11 cellular contexts compared by ENCODE assay signal in the genomic region with DNA sequence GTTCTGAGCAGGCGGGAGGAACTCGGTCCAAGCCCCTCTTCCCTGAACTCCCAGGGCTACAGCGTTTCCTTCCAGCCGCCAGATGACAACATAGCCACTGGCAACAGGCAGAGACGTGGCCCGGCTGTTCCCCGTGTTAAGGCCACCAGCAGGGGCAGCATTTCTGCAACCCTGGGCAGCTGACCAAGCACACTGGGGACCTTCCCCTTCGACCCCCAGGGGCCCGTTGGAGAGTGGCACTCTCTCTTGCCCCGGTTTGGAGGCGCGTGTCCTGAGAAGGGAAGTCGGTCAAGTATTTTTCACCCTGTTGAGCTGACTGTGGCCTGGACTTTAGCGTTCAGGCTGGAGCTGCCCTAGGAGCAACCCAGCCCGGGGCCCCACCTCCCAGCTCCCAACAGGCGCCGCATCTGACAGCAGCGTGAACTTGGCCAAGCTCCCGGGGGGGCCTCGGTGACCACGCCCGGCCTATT. TPM values are rescaled to one million over a fixed set of nuclear protein-coding genes. Genes with fewer than 3 reads are reported as not detected.
A peak's percentile ranks its signal among the peaks of the same experiment; 100 is the strongest.
DNase-seq lines count a peak whose midpoint lies in the region; ATAC-seq and TF ChIP-seq lines count a peak whose summit lies in the region.
"Had no signal": no experiment of that assay in that cellular context is flagged by ENCODE, and none has a peak within 500 bp of the region (broad histone marks: within the 10 kb centered on the region; RNA-seq: fewer than 3 reads in every experiment).

No MANE protein-coding gene starts in this region.

- TF ChIP-seq CTCF in 22Rv1 (IDR thresholded peaks at IDR 0.05) = peak; percentile 59
- peak; percentile 26 for TF ChIP-seq CTCF in GM13977 (IDR thresholded peaks at IDR 0.05; ENCODE audit: extremely low read depth, insufficient read depth, missing control alignments)
- TF ChIP-seq CTCF in astrocyte of the cerebellum (IDR thresholded peaks at IDR 0.05; ENCODE audit: low read depth, low read length, missing control alignments) = peak; percentile 40
- TF ChIP-seq CTCF in gastrocnemius medialis (IDR thresholded peaks at IDR 0.05 in 4 of 5, conservative IDR thresholded peaks at IDR 0.05 in 1 of 5) = no peak
- TF ChIP-seq CTCF in Calu3 (IDR thresholded peaks at IDR 0.05; ENCODE audit: unreplicated experiment) = no peak

- DNase-seq in GM13977 (ENCODE audit: low spot score) (no peak), astrocyte of the cerebellum (ENCODE audit: low read depth) (no peak), iPS DF 6.9 (ENCODE audit: low read depth, low spot score) (peak; percentile 58), gastrocnemius medialis (no peak), Calu3 (no peak)
- DNase-seq in activated naive CD4-positive, alpha-beta T cell treated with anti-CD3 and anti-CD28 coated beads, Interleukin-2, amount 50 U/mL, for 72 hours (ENCODE audit: low spot score in 2 of 2) = no peak

- H3K36me3 Mint-ChIP-seq in activated naive CD4-positive, alpha-beta T cell treated with anti-CD3 and anti-CD28 coated beads, Interleukin-2, amount 50 U/mL, for 72 hours = peaks cover 0 to 1% of the 10 kb centered on the region in 2 donors
- H3K36me3 Mint-ChIP-seq in Calu3 (ENCODE audit: insufficient read depth, unreplicated experiment) = no peaks in the 10 kb centered on the region

- H3K9me3 ChIP-seq in iPS DF 6.9 (ENCODE audit: control insufficient read depth, insufficient read depth, low read length) (no peaks in the 10 kb centered on the region), gastrocnemius medialis (no peaks in the 10 kb centered on the region)
- H3K9me3 ChIP-seq: neutrophil had no signal

- intact Hi-C loops in gastrocnemius medialis (cut with DNase I; ENCODE audit: low total_unique reads) = no loop called here
- intact Hi-C loops in Calu3 (cut with micrococcal nuclease; ENCODE audit: unreplicated experiment) = no loop called here

- H3K4me3 ChIP-seq in astrocyte of the cerebellum (ENCODE audit: low read depth, low read length) = no peak overlapping the region
- no peak overlapping the region for H3K4me3 ChIP-seq in iPS DF 6.9 (ENCODE audit: low read length)
- H3K4me3 ChIP-seq in gastrocnemius medialis = no peak overlapping the region

- H3K27me3 ChIP-seq in iPS DF 6.9 (ENCODE audit: control insufficient read depth, insufficient read depth, low read length) (no peaks in the 10 kb centered on the region), gastrocnemius medialis (no peaks in the 10 kb centered on the region)

- H3K27ac Mint-ChIP-seq in activated naive CD4-positive, alpha-beta T cell treated with anti-CD3 and anti-CD28 coated beads, Interleukin-2, amount 50 U/mL, for 72 hours = no peak overlapping the region
- H3K27ac Mint-ChIP-seq in Calu3 (ENCODE audit: unreplicated experiment) = no peak overlapping the region
- H3K27ac Mint-ChIP-seq: CD8-positive, alpha-beta T cell; dendritic cell treated with granulocyte-macrophage colony-stimulating factor and Interleukin-4, amounts not matched to agents 40 ng/mL and 50 ng/mL, for 4 days had no signal

- H3K4me1 ChIP-seq in iPS DF 6.9 (ENCODE audit: control insufficient read depth, insufficient read depth, low read length) (no peaks in the 10 kb centered on the region), gastrocnemius medialis (no peaks in the 10 kb centered on the region)

- no peak for ATAC-seq in activated naive CD4-positive, alpha-beta T cell treated with anti-CD3 and anti-CD28 coated beads, Interleukin-2, amount 50 U/mL, for 72 hours
- ATAC-seq in gastrocnemius medialis = no peak
- no peak for ATAC-seq in HG02759 (IDR thresholded peaks at IDR 0.05; ENCODE audit: unreplicated experiment)
- ATAC-seq: CD8-positive, alpha-beta T cell had no signal

- CTCF ChIA-PET in Calu3 (lab: Charles Lee) = no interaction called here

- no peak overlapping the region for H3K4me3 Mint-ChIP-seq in Calu3 (ENCODE audit: low read depth, unreplicated experiment)
- H3K4me3 Mint-ChIP-seq: CD8-positive, alpha-beta T cell; dendritic cell treated with granulocyte-macrophage colony-stimulating factor and Interleukin-4, amounts not matched to agents 40 ng/mL and 50 ng/mL, for 4 days had no signal

- in situ Hi-C loops in GM13977 (cut with MboI; ENCODE audit: low pct_unique_long_range_greater_than_20kb, low sequenced_read_pairs, unreplicated experiment) (no loop called here), astrocyte of the cerebellum (cut with HindIII; ENCODE audit: low sequenced_read_pairs) (no loop called here), gastrocnemius medialis (cut with MboI; ENCODE audit: low sequenced_read_pairs in 4 of 4) (no loop called here)

- TF ChIP-seq POLR2A in gastrocnemius medialis (IDR thresholded peaks at IDR 0.05) = no peak

- H3K4me1 Mint-ChIP-seq in Calu3 (ENCODE audit: low read depth, unreplicated experiment) = no peaks in the 10 kb centered on the region

- H3K27ac ChIP-seq in 22Rv1 (no peak overlapping the region), iPS DF 6.9 (ENCODE audit: low read length) (no peak overlapping the region), gastrocnemius medialis (no peak overlapping the region)
- H3K27ac ChIP-seq: neutrophil had no signal

- H3K9me3 Mint-ChIP-seq in activated naive CD4-positive, alpha-beta T cell treated with anti-CD3 and anti-CD28 coated beads, Interleukin-2, amount 50 U/mL, for 72 hours = no peaks in the 10 kb centered on the region
- H3K9me3 Mint-ChIP-seq in Calu3 (ENCODE audit: low read depth, unreplicated experiment) = no peaks in the 10 kb centered on the region
- H3K9me3 Mint-ChIP-seq: dendritic cell treated with granulocyte-macrophage colony-stimulating factor and Interleukin-4, amounts not matched to agents 40 ng/mL and 50 ng/mL, for 4 days had no signal

- no peaks in the 10 kb centered on the region for H3K27me3 Mint-ChIP-seq in Calu3 (ENCODE audit: unreplicated experiment)

- WGBS in iPS DF 6.9 (ENCODE audit: insufficient coverage, insufficient read length) = no CpG with 5 or more reads among the region's 22 CpGs

- BruUV-seq in Calu3 (replicated peaks; lab: Mats Ljungman, UMichigan) = no TSS peak

- H3K36me3 ChIP-seq in iPS DF 6.9 (ENCODE audit: control insufficient read depth, insufficient read depth, low read length) (no peaks in the 10 kb centered on the region), gastrocnemius medialis (no peaks in the 10 kb centered on the region)

RNA-seq across cellular contexts. Expression of gene ZBTB49, which starts 37.6 kb away (rescaled TPM):
- total RNA-seq in activated naive CD4-positive, alpha-beta T cell treated with anti-CD3 and anti-CD28 coated beads, Interleukin-2, amount 50 U/mL, for 72 hours = 1 to 10 TPM; 3.9 to 6.0 TPM
- total RNA-seq in gastrocnemius medialis (1 to 10 TPM; 1.7 to 2.8 (median 2.5) TPM), Calu3 (2022) (3.3 and 5.9 TPM in 2 replicates)

RNA-seq across cellular contexts. Expression of gene LYAR, which starts 37.7 kb away (rescaled TPM):
- 10 to 100 TPM; 34.7 to 39.6 TPM for total RNA-seq in activated naive CD4-positive, alpha-beta T cell treated with anti-CD3 and anti-CD28 coated beads, Interleukin-2, amount 50 U/mL, for 72 hours
- total RNA-seq in gastrocnemius medialis = 10 to 100 TPM in 3 of 4 donors, 1 to 10 TPM in 1; 9.9 to 26.6 (median 23.1) TPM
- total RNA-seq in Calu3 (2022) = 19.1 and 19.8 TPM in 2 replicates

RNA-seq across cellular contexts. Expression of gene NSG1, which starts 59.2 kb away (rescaled TPM):
- under 1 TPM; 0.25 to 0.91 TPM for total RNA-seq in activated naive CD4-positive, alpha-beta T cell treated with anti-CD3 and anti-CD28 coated beads, Interleukin-2, amount 50 U/mL, for 72 hours
- total RNA-seq in gastrocnemius medialis (under 1 TPM in 1 of 4 donors, not detected in 3; 0.13 TPM), Calu3 (2022) (not detected in 2 replicates)

Comparison
In these comparisons a context has a peak if more than half of its experiments do, and no peak if none do; other contexts are left out.
1. CTCF ChIP-seq: peak in 22Rv1 (single experiment), GM13977 (single experiment) and astrocyte of the cerebellum (single experiment); none in gastrocnemius medialis (0 of 5) and Calu3 (single experiment).